Comparison of ENCODE assay signal across 16 cellular contexts in the genomic region with DNA sequence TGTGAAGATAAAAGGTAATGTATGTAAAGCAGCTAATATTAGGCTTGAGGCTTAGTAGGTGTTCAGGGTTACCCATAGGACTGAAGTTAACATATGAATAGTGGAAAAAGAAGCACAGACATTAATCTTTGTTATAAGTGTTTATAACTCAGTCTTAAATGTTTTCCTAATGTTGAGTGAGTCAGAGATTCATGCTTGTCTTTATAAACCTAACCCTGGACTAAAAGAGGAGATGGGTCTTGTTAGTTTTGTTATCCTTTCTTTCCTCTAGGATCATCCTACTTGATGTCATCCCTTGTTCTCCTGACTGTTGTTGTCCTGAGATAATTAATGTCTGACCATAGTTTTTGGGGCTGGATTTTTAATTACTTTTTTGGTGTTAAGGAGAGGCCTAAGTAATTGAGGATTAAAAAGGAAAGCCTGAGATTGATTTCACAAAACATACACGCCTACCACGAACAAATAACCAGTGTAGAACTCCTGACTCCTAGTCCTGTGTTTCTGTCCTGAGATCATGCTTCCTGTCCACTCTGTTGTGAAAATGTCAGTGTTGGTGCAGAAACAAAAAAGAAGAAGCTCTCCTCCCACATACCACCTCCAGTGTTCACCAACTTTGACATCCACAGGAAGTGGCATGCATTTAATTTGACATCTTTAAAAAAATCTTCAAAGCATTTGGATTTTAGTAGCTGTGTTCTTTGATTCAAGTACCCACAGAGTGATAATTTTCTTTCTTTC. TPM values are rescaled to one million over a fixed set of nuclear protein-coding genes. Genes with fewer than 3 reads are reported as not detected.
DNase-seq lines count a peak whose midpoint lies in the region; ATAC-seq, FAIRE-seq and TF ChIP-seq lines count a peak whose summit lies in the region.
"Had no signal": no experiment of that assay in that cellular context is flagged by ENCODE, and none has a peak within 500 bp of the region (broad histone marks: within the 10 kb centered on the region; RNA-seq: fewer than 3 reads in every experiment).

No MANE protein-coding gene starts in this region.

- H4K20me1 ChIP-seq in K562 (replicated peaks; ENCODE audit: control insufficient read depth, insufficient read depth, low read length) = no peaks in the 10 kb centered on the region

- no peak for TF ChIP-seq RAD21 in K562 (CRISPR knock-in tag; conservative IDR thresholded peaks at IDR 0.05 in 1 of 2, IDR thresholded peaks at IDR 0.05 in 1 of 2)

- WGBS in K562 (ENCODE audit: insufficient coverage, low coverage, missing lambda C conversion rate) = 87% methylated on average over 2 of the region's 2 CpGs

- H3K27ac ChIP-seq in AG04450 (ENCODE audit: low read depth, low read length) = peak overlapping the region; percentile 49
- H3K27ac ChIP-seq in K562 (ENCODE audit: extremely low read depth, low read depth, low read length) = no peak overlapping the region

- POLR2A ChIA-PET in AG04450 (lab: Yijun Ruan, JAX) = interaction anchor here (1.5 kb wide), 1 partner anchor 23 kb away, joined by 4 read pairs; no protein-coding TSS in a partner anchor
- POLR2A ChIA-PET in K562 (lab: Yijun Ruan, JAX) = interaction anchor here (0.8 kb wide), 1 partner anchor 9 kb away, joined by 9 read pairs; a partner anchor contains a TSS

- no peak overlapping the region for H3K4me3 Mint-ChIP-seq in osteocyte (ENCODE audit: unreplicated experiment)

- peaks cover 0 to 19% of the 10 kb centered on the region in 2 experiments; a peak in 3 of 5 replicates for H3K4me1 ChIP-seq in K562 (replicated peaks in 1 of 2; ENCODE audit: control insufficient read depth in 2 of 2, insufficient read depth in 2 of 2, low read length in 2 of 2)

- H3K27me3 ChIP-seq in AG04450 (ENCODE audit: control insufficient read depth, insufficient read depth, low read length) (no peaks in the 10 kb centered on the region), K562 (ENCODE audit: control insufficient read depth in 2 of 2, insufficient read depth in 2 of 2, low read length in 2 of 2) (no peaks in the 10 kb centered on the region)

- peaks cover 86% of the 10 kb centered on the region for H3K79me2 ChIP-seq in K562 (ENCODE audit: control insufficient read depth, insufficient read depth, low read length)

- in situ Hi-C loops in K562 (cut with MboI) = no loop called here

- no peak overlapping the region for H3K9ac ChIP-seq in K562 (ENCODE audit: insufficient read depth in 1 of 2, low read depth in 2 of 2, low read length in 2 of 2)

- CTCF ChIA-PET in AG04450 (lab: Charles Lee) = interaction anchor here (0.6 to 1.5 kb wide), 3 partner anchors 45 to 108 kb away, joined by 3 to 5 read pairs (median 3); no protein-coding TSS in a partner anchor
- CTCF ChIA-PET in K562 (lab: Yijun Ruan, JAX; ENCODE audit: low intra/inter-chr PET ratio) = no interaction called here

- H2AFZ ChIP-seq in K562 (ENCODE audit: low read depth, low read length) = no peak overlapping the region

- no peaks in the 10 kb centered on the region for H3K9me1 ChIP-seq in K562 (ENCODE audit: control insufficient read depth, insufficient read depth, low read length)

- no TSS peak for BruUV-seq in K562 (replicated peaks; lab: Mats Ljungman, UMichigan)

- H3K4me2 ChIP-seq in K562 (ENCODE audit: insufficient read depth, low read length) = no peak overlapping the region

- peaks cover 39% of the 10 kb centered on the region for H3K4me1 Mint-ChIP-seq in osteocyte (ENCODE audit: unreplicated experiment)

- FAIRE-seq in K562 (lab: Jason Lieb, UNC) = peak; percentile 19
- FAIRE-seq: bronchial epithelial cell had no signal

- no peak for TF ChIP-seq POLR2A in K562 (conservative IDR thresholded peaks at IDR 0.05)

- TF ChIP-seq EP300 in K562 (IDR thresholded peaks at IDR 0.05; ENCODE audit: low read length) = no peak

- no peak for ATAC-seq in K562
- ATAC-seq in HG02981 (IDR thresholded peaks at IDR 0.05; ENCODE audit: unreplicated experiment) = no peak
- no peak for ATAC-seq in HG03135 (IDR thresholded peaks at IDR 0.05; ENCODE audit: unreplicated experiment)
- ATAC-seq: left ventricle myocardium superior had no signal

- no peak for TF ChIP-seq CTCF in AG04450 (IDR thresholded peaks at IDR 0.05; ENCODE audit: low read depth, low read length)
- no peak for TF ChIP-seq CTCF in K562 (IDR thresholded peaks at IDR 0.05 in 2 of 3, conservative IDR thresholded peaks at IDR 0.05 in 1 of 3; ENCODE audit: insufficient read depth in 2 of 3, low read depth in 1 of 3, low read length in 3 of 3)
- no peak for TF ChIP-seq CTCF in osteocyte (IDR thresholded peaks at IDR 0.05)

- H3K9me3 ChIP-seq in AG04450 (ENCODE audit: control insufficient read depth, insufficient read depth, low read length) (peaks cover under 1% of the 10 kb centered on the region), K562 (replicated peaks; ENCODE audit: control insufficient read depth, insufficient read depth, low read depth, low read length) (no peaks in the 10 kb centered on the region)
- H3K9me3 ChIP-seq: thoracic aorta had no signal

- H3K36me3 ChIP-seq in K562 (ENCODE audit: control insufficient read depth, insufficient read depth, low read length) = no peaks in the 10 kb centered on the region; the same call in 2 of the 3 replicates
- H3K36me3 ChIP-seq: thoracic aorta had no signal

- no peaks in the 10 kb centered on the region for H3K36me3 Mint-ChIP-seq in osteocyte (ENCODE audit: unreplicated experiment)

- H3K9me3 Mint-ChIP-seq in osteocyte (ENCODE audit: unreplicated experiment) = peaks cover 5% of the 10 kb centered on the region

- no peak for DNase-seq in AG04450 (ENCODE audit: low read depth, low spot score)
- DNase-seq in M059J (ENCODE audit: low read depth) = peak; percentile 25
- no peak for DNase-seq in K562 (ENCODE audit: extremely low read depth in 1 of 4, low spot score in 3 of 4)
- no peak for DNase-seq in osteocyte (ENCODE audit: extremely low spot score, unreplicated experiment)
- no peak for DNase-seq in SHP77 treated with DMSO at 0.1 percent for 48 hours (lab: John Stamatoyannopoulos, UW)
- no peak for DNase-seq in stimulated activated CD4-positive, alpha-beta T cell treated with anti-CD3 and anti-CD28 coated beads, Interleukin-2, amount 100 ng/mL, for 48 hours
- DNase-seq: activated CD8-positive, alpha-beta memory T cell treated with anti-CD3 and anti-CD28 coated beads for 24 hours; hypothalamus; left ventricle myocardium superior; NCI-H1436 treated with DMSO at 0.1 percent for 48 hours; NCI-H510A treated with DMSO at 0.1 percent for 48 hours; RPMI8226 had no signal

- intact Hi-C loops in K562 (cut with micrococcal nuclease) = no loop called here

- peak overlapping the region; percentile 77 for H3K27ac Mint-ChIP-seq in osteocyte (ENCODE audit: unreplicated experiment)

- H3K4me3 ChIP-seq in AG04450 (ENCODE audit: low read depth, low read length) (no peak overlapping the region), K562 (no peak overlapping the region)
- H3K4me3 ChIP-seq: thoracic aorta had no signal

- no peaks in the 10 kb centered on the region for H3K27me3 Mint-ChIP-seq in osteocyte (ENCODE audit: unreplicated experiment)

TF ChIP-seq in K562, 482 proteins besides CTCF, POLR2A, EP300 and RAD21:
- TF ChIP-seq RCOR1 (IDR thresholded peaks at IDR 0.05; ENCODE audit: borderline replicate concordance in 1 of 2, low read depth in 2 of 2, low read length in 2 of 2) (no peak), HMG20A (CRISPR knock-in tag; conservative IDR thresholded peaks at IDR 0.05) (no peak), BHLHE40 (IDR thresholded peaks at IDR 0.05; ENCODE audit: low read length) (no peak), MXI1 (IDR thresholded peaks at IDR 0.05; ENCODE audit: low read depth, low read length) (no peak), SNRNP70 (optimal IDR thresholded peaks at IDR 0.05; ENCODE audit: low read depth, low read length) (no peak)

RNA-seq across cellular contexts. Expression of a gene that starts 8.4 kb away (rescaled TPM):
- 32.2 and 32.5 TPM in 2 replicates for polyA plus RNA-seq in AG04450 (2011; rRNA removed)
- 80.7 and 99.7 TPM in 2 replicates for polyA minus RNA-seq in AG04450 (2011; rRNA and poly(A)+ RNA removed)
- 6.3 and 11.7 TPM in 2 replicates for total RNA-seq in M059J (2014; rRNA removed; shearing (Covaris generic))
- total RNA-seq in K562 (2011; cell fraction: chromatin; rRNA removed; ENCODE audit: low replicate concordance) = 14.1 and 25.5 TPM in 2 replicates
- total RNA-seq in K562 (2011; cell fraction: nucleolus; rRNA removed) = 10.0 and 11.2 TPM in 2 replicates
- 19.1 and 23.1 TPM in 2 replicates for total RNA-seq in K562 (2011; cell fraction: nucleoplasm; rRNA removed)
- 11.5 and 17.6 TPM in 2 replicates for total RNA-seq in K562 (2014; rRNA removed)
- 11.1 and 13.5 TPM in 2 replicates for total RNA-seq in K562 (2014; rRNA removed; fragmentation: Illumina TruSeq; extraction: Trizol)
- total RNA-seq in K562 (2015; rRNA removed; fragmentation: Illumina TruSeq; extraction: Trizol) = 13.4 and 14.2 TPM in 2 replicates
- total RNA-seq in K562 (2021) = 14.6 and 16.5 TPM in 2 replicates
- polyA plus RNA-seq in K562 (2011; rRNA removed) = 9.7 and 10.1 TPM in 2 replicates
- polyA plus RNA-seq in K562 (2011; cell fraction: cytosol; rRNA removed) = 9.3 and 11.5 TPM in 2 replicates
- polyA plus RNA-seq in K562 (2011; cell fraction: nucleus; rRNA removed) = 11.0 and 11.4 TPM in 2 replicates
- 7.4 and 9.4 TPM in 2 replicates for polyA plus RNA-seq in K562 (2012)
- 10.7 and 14.9 TPM in 2 replicates for polyA plus RNA-seq in K562 (2014; fragmentation: Illumina TruSeq; extraction: Trizol)
- 1 to 10 TPM; 5.6 to 9.0 TPM for polyA plus RNA-seq in K562 (2014; fragmentation: Nextera tagmentation; extraction: Ambion mirVana)
- polyA plus RNA-seq in K562 (2014; rRNA removed) = 8.4 and 8.7 TPM in 2 replicates
- polyA minus RNA-seq in K562 (2011; rRNA and poly(A)+ RNA removed) = 32.4 and 33.9 TPM in 2 replicates
- polyA minus RNA-seq in K562 (2011; cell fraction: cytosol; rRNA and poly(A)+ RNA removed) = 11.4 and 11.9 TPM in 2 replicates
- 21.8 and 42.0 TPM in 2 replicates for polyA minus RNA-seq in K562 (2011; cell fraction: nucleus; rRNA and poly(A)+ RNA removed)
- 5.8 and 6.1 TPM in 2 replicates for total RNA-seq in osteocyte
